In genomic region chr22:31691408-31691807, GRCh38 we compare ENCODE assay signal across 17 cellular contexts.
"Had no signal": no experiment of that assay in that cellular context is flagged by ENCODE, and none has a peak within 500 bp of the region (broad histone marks: within the 10 kb centered on the region; RNA-seq: fewer than 3 reads in every experiment).

No MANE protein-coding gene starts in this region.

- H3K27ac ChIP-seq: esophagus squamous epithelium, hepatocyte, left lung, stomach, testis, upper lobe of right lung had no signal

- H3K4me1 ChIP-seq: esophagus squamous epithelium, stomach, testis, upper lobe of right lung had no signal

- ATAC-seq: left lung, upper lobe of right lung had no signal

- H3K4me3 ChIP-seq: esophagus squamous epithelium, hepatocyte, left lung, skin epidermis, stomach, testis, upper lobe of right lung had no signal

- H3K27ac Mint-ChIP-seq: activated naive CD8-positive, alpha-beta T cell had no signal

- DNase-seq: activated CD4-positive, CD25-positive, alpha-beta regulatory T cell; anterior cingulate cortex; cortex of kidney; effector CD4-positive, alpha-beta T cell; esophagus squamous epithelium; left lung; naive B cell; posterior cingulate gyrus; SHP77 treated with DMSO at 0.1 percent for 48 hours; stimulated activated CD4-positive, alpha-beta T cell treated with anti-CD3 and anti-CD28 coated beads, Interleukin-4, amount 100 ng/mL, for 24 hours; stomach; SW 1271; testis had no signal

- H3K9me3 Mint-ChIP-seq: naive B cell had no signal

- H3K27me3 Mint-ChIP-seq: activated naive CD8-positive, alpha-beta T cell; naive B cell had no signal

- H3K4me3 Mint-ChIP-seq: activated naive CD8-positive, alpha-beta T cell; naive B cell had no signal

- H3K4me1 Mint-ChIP-seq: naive B cell had no signal

- H3K27me3 ChIP-seq: esophagus squamous epithelium, hepatocyte, left lung, stomach, testis, upper lobe of right lung had no signal

- H3K9me3 ChIP-seq: esophagus squamous epithelium, left lung, stomach, testis, upper lobe of right lung had no signal
